ENCODE assay signal across 9 cellular contexts in the genomic region with DNA sequence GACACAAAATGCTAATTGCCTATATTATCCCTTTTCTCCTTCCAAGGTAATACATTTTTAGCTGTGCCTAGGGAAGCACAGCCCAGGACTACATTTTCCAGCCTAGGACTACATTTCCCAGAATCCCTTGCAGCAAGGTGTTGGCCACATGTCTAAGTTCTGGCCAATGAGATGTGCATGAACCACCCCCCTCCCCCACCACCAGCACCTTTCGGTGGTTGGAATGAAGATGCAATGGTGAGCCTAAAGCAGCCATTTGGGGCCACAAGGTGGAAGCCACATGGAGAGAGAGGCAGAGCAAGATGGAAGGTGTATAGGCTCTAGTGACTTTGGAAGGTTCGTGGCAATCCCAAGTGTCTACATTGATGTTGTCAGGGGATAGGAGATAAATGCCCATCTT. TPM values are rescaled to one million over a fixed set of nuclear protein-coding genes. Genes with fewer than 3 reads are reported as not detected.
DNase-seq lines count a peak whose midpoint lies in the region; ATAC-seq, FAIRE-seq and TF ChIP-seq lines count a peak whose summit lies in the region.
"Had no signal": no experiment of that assay in that cellular context is flagged by ENCODE, and none has a peak within 500 bp of the region (broad histone marks: within the 10 kb centered on the region; RNA-seq: fewer than 3 reads in every experiment).

No MANE protein-coding gene starts in this region.

- no peaks in the 10 kb centered on the region for H3K9me1 ChIP-seq in endothelial cell of umbilical vein (replicated peaks; ENCODE audit: control insufficient read depth, extremely low read depth, insufficient read depth, low read length)

- no peaks in the 10 kb centered on the region for H3K36me3 ChIP-seq in A673 (ENCODE audit: insufficient read depth, low read length, poor library complexity, severe bottlenecking)
- H3K36me3 ChIP-seq in endothelial cell of umbilical vein (ENCODE audit: control insufficient read depth in 2 of 2, extremely low read depth in 1 of 2, insufficient read depth in 2 of 2, low read length in 2 of 2) = no peaks in the 10 kb centered on the region

- no peak overlapping the region for H3K4me3 Mint-ChIP-seq in activated T-cell treated with anti-CD3 and anti-CD28 coated beads, Interleukin-2, amount 50 U/mL, for 24 hours

- intact Hi-C loops in A673 (cut with micrococcal nuclease; ENCODE audit: unreplicated experiment) (no loop called here), endothelial cell of umbilical vein (cut with micrococcal nuclease) (no loop called here)

- H3K9me3 ChIP-seq in A673 (ENCODE audit: low read depth, low read length, poor library complexity, severe bottlenecking) = no peaks in the 10 kb centered on the region
- no peaks in the 10 kb centered on the region for H3K9me3 ChIP-seq in endothelial cell of umbilical vein (replicated peaks; ENCODE audit: control insufficient read depth, insufficient read depth, low read length)

- H3K27me3 ChIP-seq in A673 (replicated peaks; ENCODE audit: insufficient read depth, low read depth, low read length, poor library complexity) (no peaks in the 10 kb centered on the region), endothelial cell of umbilical vein (ENCODE audit: control insufficient read depth in 2 of 2, insufficient read depth in 2 of 2, low read length in 2 of 2) (no peaks in the 10 kb centered on the region)

- BruUV-seq in A673 (replicated peaks; lab: Mats Ljungman, UMichigan) = no TSS peak
- no TSS peak for BruUV-seq in endothelial cell of umbilical vein (replicated peaks; lab: Mats Ljungman, UMichigan)

- no peaks in the 10 kb centered on the region for H3K36me3 Mint-ChIP-seq in activated T-cell treated with anti-CD3 and anti-CD28 coated beads, Interleukin-2, amount 50 U/mL, for 24 hours (ENCODE audit: low read depth)

- CTCF ChIA-PET in A673 (lab: Charles Lee) (no interaction called here), endothelial cell of umbilical vein (lab: Charles Lee) (no interaction called here)

- no peak for TF ChIP-seq POLR2A in endothelial cell of umbilical vein (IDR thresholded peaks at IDR 0.05; ENCODE audit: low read depth, low read length)

- H3K9ac ChIP-seq in endothelial cell of umbilical vein (replicated peaks; ENCODE audit: extremely low read depth, insufficient read depth, low read length) = no peak overlapping the region
- H3K9ac ChIP-seq: parathyroid adenoma had no signal

- H3K79me2 ChIP-seq in endothelial cell of umbilical vein (ENCODE audit: control insufficient read depth, insufficient read depth, low read length) = no peaks in the 10 kb centered on the region

- H2AFZ ChIP-seq in endothelial cell of umbilical vein (ENCODE audit: low read depth, low read length) = no peak overlapping the region
- H2AFZ ChIP-seq: parathyroid adenoma had no signal

- dilution Hi-C loops in endothelial cell of umbilical vein (cut with MboI; ENCODE audit: extremely low pct_ligation_motif_present, low sequenced_read_pairs) = no loop called here

- H3K4me2 ChIP-seq in endothelial cell of umbilical vein (ENCODE audit: insufficient read depth, low read length) = no peak overlapping the region

- H3K27me3 Mint-ChIP-seq in activated T-cell treated with anti-CD3 and anti-CD28 coated beads, Interleukin-2, amount 50 U/mL, for 24 hours = peaks cover 11% of the 10 kb centered on the region

- H3K4me1 Mint-ChIP-seq in activated T-cell treated with anti-CD3 and anti-CD28 coated beads, Interleukin-2, amount 50 U/mL, for 24 hours (ENCODE audit: low read depth) = no peaks in the 10 kb centered on the region

- no peak for ATAC-seq in activated CD4-positive, CD25-positive, alpha-beta regulatory T cell treated with anti-CD3 and anti-CD28 coated beads, Interleukin-2, amount 50 U/mL, for 24 hours

- POLR2A ChIA-PET in A673 (lab: Charles Lee; ENCODE audit: low non-redundant PET) = no interaction called here
- POLR2A ChIA-PET in endothelial cell of umbilical vein (lab: Charles Lee) = no interaction called here

- H3K27ac ChIP-seq in A673 (ENCODE audit: low read depth, low read length, poor library complexity, severe bottlenecking) (no peak overlapping the region), endothelial cell of umbilical vein (ENCODE audit: insufficient read depth, low read depth, low read length) (no peak overlapping the region)
- H3K27ac ChIP-seq: parathyroid adenoma had no signal

- no peak overlapping the region for H3K27ac Mint-ChIP-seq in activated T-cell treated with anti-CD3 and anti-CD28 coated beads, Interleukin-2, amount 50 U/mL, for 24 hours

- no peaks in the 10 kb centered on the region for H4K20me1 ChIP-seq in endothelial cell of umbilical vein (replicated peaks; ENCODE audit: control insufficient read depth, extremely low read depth, insufficient read depth, low read length)

- no peak for TF ChIP-seq CTCF in A673 (conservative IDR thresholded peaks at IDR 0.05; ENCODE audit: low read depth, low read length)
- no peak for TF ChIP-seq CTCF in GM12865 (IDR thresholded peaks at IDR 0.05; ENCODE audit: insufficient read depth, low read depth, low read length, missing control alignments)
- TF ChIP-seq CTCF in endothelial cell of umbilical vein (IDR thresholded peaks at IDR 0.05; ENCODE audit: extremely low read depth in 1 of 2, insufficient read depth in 1 of 2, low read depth in 1 of 2, low read length in 2 of 2) = no peak

- no peaks in the 10 kb centered on the region for H3K9me3 Mint-ChIP-seq in activated T-cell treated with anti-CD3 and anti-CD28 coated beads, Interleukin-2, amount 50 U/mL, for 24 hours

- no peak overlapping the region for H3K4me3 ChIP-seq in A673 (ENCODE audit: low read depth, low read length, poor library complexity, severe bottlenecking)
- H3K4me3 ChIP-seq in GM12865 (ENCODE audit: low read depth, low read length) = no peak overlapping the region
- H3K4me3 ChIP-seq in endothelial cell of umbilical vein (replicated peaks in 1 of 3; ENCODE audit: insufficient read depth in 1 of 3, low read depth in 1 of 3, low read length in 3 of 3) = no peak overlapping the region

- H3K4me1 ChIP-seq in A673 (ENCODE audit: insufficient read depth, low read length, poor library complexity, severe bottlenecking) (no peaks in the 10 kb centered on the region), endothelial cell of umbilical vein (ENCODE audit: control insufficient read depth, extremely low read depth, insufficient read depth, low read length) (no peaks in the 10 kb centered on the region)
- H3K4me1 ChIP-seq: parathyroid adenoma had no signal

- DNase-seq in A673 (ENCODE audit: low spot score) = peak; percentile 56
- peak; percentile 63 for DNase-seq in GM12865 (ENCODE audit: low read depth)
- DNase-seq in RKO (ENCODE audit: low spot score) = peak; percentile 53
- peak; percentile 38 for DNase-seq in endothelial cell of umbilical vein (ENCODE audit: low read depth, low spot score)
- DNase-seq in pons (ENCODE audit: low spot score) = no peak
- DNase-seq in NCI-H1048 (lab: John Stamatoyannopoulos, UW) = no peak
- no peak for DNase-seq in activated T-cell treated with anti-CD3 and anti-CD28 coated beads, Interleukin-2, amount 50 U/mL, for 24 hours

- FAIRE-seq in endothelial cell of umbilical vein (lab: Jason Lieb, UNC) = peak; percentile 86

TF ChIP-seq in endothelial cell of umbilical vein, 7 proteins besides CTCF, POLR2A, EP300 and RAD21:
- TF ChIP-seq POLR2AphosphoS5 (IDR thresholded peaks at IDR 0.05; ENCODE audit: insufficient read depth, low read depth, low read length) (no peak), FOS (IDR thresholded peaks at IDR 0.05; ENCODE audit: borderline replicate concordance, insufficient read depth, low read length) (no peak), EZH2 (IDR thresholded peaks at IDR 0.05; ENCODE audit: borderline replicate concordance, low read depth, low read length, severe bottlenecking) (no peak), MAX (IDR thresholded peaks at IDR 0.05; ENCODE audit: insufficient read depth, insufficient read length) (no peak), MYC (IDR thresholded peaks at IDR 0.05; ENCODE audit: low read depth, low read length) (no peak), JUN (IDR thresholded peaks at IDR 0.05; ENCODE audit: borderline replicate concordance, insufficient read depth, insufficient read length, low read depth) (no peak)

RNA-seq across cellular contexts. Expression of gene UNC13A, which starts 16.2 kb away (rescaled TPM):
- total RNA-seq in A673 (2021) (5.8 and 6.8 TPM in 2 replicates), endothelial cell of umbilical vein (0.09 and 0.30 TPM in 2 replicates)
- 0.04 and 0.06 TPM in 2 replicates for polyA plus RNA-seq in endothelial cell of umbilical vein
- polyA plus RNA-seq in endothelial cell of umbilical vein (2011; cell fraction: cytosol; rRNA removed) = 0.01 and 0.03 TPM in 2 replicates
- 0.08 TPM in 2 replicates for polyA plus RNA-seq in endothelial cell of umbilical vein (2011; cell fraction: nucleus; rRNA removed)
- polyA plus RNA-seq in endothelial cell of umbilical vein (2012) = 0.12 and 0.14 TPM in 2 replicates
- polyA minus RNA-seq in endothelial cell of umbilical vein = 0.49 TPM in 1 of 2 replicates, not detected in the other
- polyA minus RNA-seq in endothelial cell of umbilical vein (2011; cell fraction: cytosol; rRNA and poly(A)+ RNA removed) = 0.61 TPM
- polyA minus RNA-seq in endothelial cell of umbilical vein (2011; cell fraction: nucleus; rRNA and poly(A)+ RNA removed) = not detected in 2 replicates

RNA-seq across cellular contexts. Expression of gene MAP1S, which starts 47.4 kb away (rescaled TPM):
- total RNA-seq in A673 (2021) (79.1 and 87.3 TPM in 2 replicates), endothelial cell of umbilical vein (143 and 166 TPM in 2 replicates)
- 94.8 and 157 TPM in 2 replicates for polyA plus RNA-seq in endothelial cell of umbilical vein
- polyA plus RNA-seq in endothelial cell of umbilical vein (2011; cell fraction: cytosol; rRNA removed) = 40.6 and 56.8 TPM in 2 replicates
- polyA plus RNA-seq in endothelial cell of umbilical vein (2011; cell fraction: nucleus; rRNA removed) = 41.1 and 46.1 TPM in 2 replicates
- polyA plus RNA-seq in endothelial cell of umbilical vein (2012) = 117 and 119 TPM in 2 replicates
- polyA minus RNA-seq in endothelial cell of umbilical vein = 84.1 and 137 TPM in 2 replicates
- 58.3 TPM for polyA minus RNA-seq in endothelial cell of umbilical vein (2011; cell fraction: cytosol; rRNA and poly(A)+ RNA removed)
- polyA minus RNA-seq in endothelial cell of umbilical vein (2011; cell fraction: nucleus; rRNA and poly(A)+ RNA removed) = 35.6 and 43.7 TPM in 2 replicates

Comparison
In these comparisons a context has a peak if more than half of its experiments do, and no peak if none do; other contexts are left out.
1. DNase-seq: peak in A673 (single experiment), GM12865 (single experiment), RKO (single experiment) and endothelial cell of umbilical vein (single experiment); none in pons (single experiment), NCI-H1048 (single experiment) and activated T-cell treated with anti-CD3 and anti-CD28 coated beads, Interleukin-2, amount 50 U/mL, for 24 hours (single experiment).